ENCODE assay signal across 14 cellular contexts in the genomic region with DNA sequence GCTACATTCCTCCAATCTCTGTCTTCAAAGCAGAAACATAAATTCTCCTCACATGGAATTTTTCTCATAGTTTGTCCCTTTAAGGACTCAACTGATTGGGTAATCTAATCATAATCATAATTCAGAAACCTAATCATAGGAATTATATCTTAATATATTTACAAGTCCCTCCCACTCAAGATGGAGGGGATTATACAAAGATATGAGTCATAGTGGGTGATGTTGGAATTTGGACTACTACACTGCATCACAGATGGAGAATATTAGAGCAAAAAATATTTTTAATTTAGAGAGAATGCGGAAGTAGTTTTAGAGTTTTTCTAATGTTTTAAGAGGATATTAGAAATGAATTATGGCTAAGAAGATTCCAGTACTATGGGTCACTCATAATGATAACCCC.
"Had no signal": no experiment of that assay in that cellular context is flagged by ENCODE, and none has a peak within 500 bp of the region (broad histone marks: within the 10 kb centered on the region; RNA-seq: fewer than 3 reads in every experiment).

No MANE protein-coding gene starts in this region.

- H3K4me2 ChIP-seq: hepatocyte had no signal

- H3K27me3 ChIP-seq: foreskin keratinocyte, hepatocyte, right atrium auricular region, sigmoid colon had no signal

- H3K4me1 ChIP-seq: foreskin keratinocyte, right atrium auricular region, sigmoid colon had no signal

- DNase-seq: effector memory CD4-positive, alpha-beta T cell; foreskin keratinocyte; head of caudate nucleus; mucosa of descending colon; natural killer cell; posterior cingulate gyrus; sigmoid colon; small intestine; stimulated activated CD4-positive, alpha-beta T cell treated with anti-CD3 and anti-CD28 coated beads, Interleukin-12 subunit alpha, Interleukin-12 subunit beta, amount 100 ng/mL, for 4 hours; stimulated activated CD4-positive, alpha-beta T cell treated with anti-CD3 and anti-CD28 coated beads, Interleukin-2, amount 100 ng/mL, for 48 hours; stimulated activated naive CD4-positive, alpha-beta T cell treated with Interleukin-2 at 50 U/mL for 16 hours; trophoblast cell had no signal

- H3K36me3 ChIP-seq: right atrium auricular region, sigmoid colon had no signal

- H3K27ac ChIP-seq: foreskin keratinocyte, hepatocyte, right atrium auricular region, sigmoid colon had no signal

- H3K9me3 ChIP-seq: mucosa of descending colon, right atrium auricular region, sigmoid colon had no signal

- H3K79me2 ChIP-seq: hepatocyte had no signal

- H3K4me3 ChIP-seq: hepatocyte, mucosa of descending colon, right atrium auricular region, sigmoid colon had no signal

- H2AFZ ChIP-seq: hepatocyte had no signal
